ENCODE assay signal across 19 cellular contexts in genomic region chr2:181421131-181421458, GRCh38. TPM values are rescaled to one million over a fixed set of nuclear protein-coding genes. Genes with fewer than 3 reads are reported as not detected.
DNase-seq lines count a peak whose midpoint lies in the region; FAIRE-seq and TF ChIP-seq lines count a peak whose summit lies in the region.
"Had no signal": no experiment of that assay in that cellular context is flagged by ENCODE, and none has a peak within 500 bp of the region (broad histone marks: within the 10 kb centered on the region; RNA-seq: fewer than 3 reads in every experiment).

No MANE protein-coding gene starts in this region.

- H3K27me3 ChIP-seq in spleen (replicated peaks in 1 of 7) = no peaks in the 10 kb centered on the region
- H3K27me3 ChIP-seq: adrenal gland, hepatocyte, neutrophil had no signal

- H3K4me1 Mint-ChIP-seq in activated CD4-positive, alpha-beta T cell treated with anti-CD3 and anti-CD28 coated beads, Interleukin-2, amount 10 ng/mL, durations not matched to agents 7 days and 5 days = peaks cover 20% of the 10 kb centered on the region
- peaks cover 19% of the 10 kb centered on the region for H3K4me1 Mint-ChIP-seq in activated T-helper 1 cell treated with anti-CD3 and anti-CD28 coated beads, Interleukin-12 subunit alpha, Interleukin-12 subunit beta, Interleukin-2, Interleukin-4 antibody, amounts not matched to agents 30 ng/mL and 10 ng/mL and 1 ng/mL, durations not matched to agents 14 hours and 24 hours and 36 hours (ENCODE audit: low read depth)

- DNase-seq in activated CD4-positive, alpha-beta T cell treated with anti-CD3 and anti-CD28 coated beads, Interleukin-2, amount 10 ng/mL, durations not matched to agents 7 days and 5 days = no peak
- DNase-seq in activated CD4-positive, alpha-beta T cell treated with anti-CD3 and anti-CD28 coated beads, Interleukin-2, amount 50 U/mL, for 1 hour = no peak
- DNase-seq in H54 (ENCODE audit: insufficient read length, low spot score) (no peak), spleen (no peak), HT-29 (ENCODE audit: low spot score) (no peak), COLO668 (lab: John Stamatoyannopoulos, UW; ENCODE audit: unreplicated experiment) (no peak)
- no peak for DNase-seq in activated T-helper 1 cell treated with anti-CD3 and anti-CD28 coated beads, Interleukin-12 subunit alpha, Interleukin-12 subunit beta, Interleukin-2, Interleukin-4 antibody, amounts not matched to agents 30 ng/mL and 10 ng/mL and 1 ng/mL, durations not matched to agents 14 hours and 24 hours and 36 hours (ENCODE audit: low spot score)
- no peak for DNase-seq in activated CD8-positive, alpha-beta memory T cell treated with anti-CD3 and anti-CD28 coated beads, Interleukin-2, amount 50 U/mL, for 4 hours
- DNase-seq: adrenal gland; COR-L47; effector memory CD4-positive, alpha-beta T cell; kidney; MV-4-11; NCI-H2081; NCI-H69 had no signal

- no peak overlapping the region for H3K4me3 ChIP-seq in spleen
- H3K4me3 ChIP-seq: adrenal gland, hepatocyte had no signal

- no peak for TF ChIP-seq POLR2A in H54 (IDR thresholded peaks at IDR 0.05; ENCODE audit: low read depth, low read length)
- no peak for TF ChIP-seq POLR2A in spleen (IDR thresholded peaks at IDR 0.05)

- peaks cover 4% of the 10 kb centered on the region for H3K9me3 Mint-ChIP-seq in activated CD4-positive, alpha-beta T cell treated with anti-CD3 and anti-CD28 coated beads, Interleukin-2, amount 10 ng/mL, durations not matched to agents 7 days and 5 days
- peaks cover 7% of the 10 kb centered on the region for H3K9me3 Mint-ChIP-seq in activated T-helper 1 cell treated with anti-CD3 and anti-CD28 coated beads, Interleukin-12 subunit alpha, Interleukin-12 subunit beta, Interleukin-2, Interleukin-4 antibody, amounts not matched to agents 30 ng/mL and 10 ng/mL and 1 ng/mL, durations not matched to agents 14 hours and 24 hours and 36 hours

- peaks cover 0 to 30% (median 8%) of the 10 kb centered on the region in 6 donors for H3K4me1 ChIP-seq in spleen
- H3K4me1 ChIP-seq: adrenal gland had no signal

- CTCF ChIA-PET in activated CD4-positive, alpha-beta T cell treated with anti-CD3 and anti-CD28 coated beads, Interleukin-2, amount 10 ng/mL, durations not matched to agents 7 days and 5 days (lab: Charles Lee) = interaction anchor here (1.1 kb wide), 1 partner anchor 18 kb away, joined by 3 read pairs; no protein-coding TSS in a partner anchor

- H3K4me3 Mint-ChIP-seq in activated CD4-positive, alpha-beta T cell treated with anti-CD3 and anti-CD28 coated beads, Interleukin-2, amount 10 ng/mL, durations not matched to agents 7 days and 5 days = no peak overlapping the region
- H3K4me3 Mint-ChIP-seq in activated T-helper 1 cell treated with anti-CD3 and anti-CD28 coated beads, Interleukin-12 subunit alpha, Interleukin-12 subunit beta, Interleukin-2, Interleukin-4 antibody, amounts not matched to agents 30 ng/mL and 10 ng/mL and 1 ng/mL, durations not matched to agents 14 hours and 24 hours and 36 hours = no peak overlapping the region

- H3K36me3 ChIP-seq in spleen = no peaks in the 10 kb centered on the region
- H3K36me3 ChIP-seq: adrenal gland, neutrophil had no signal

- intact Hi-C loops in activated T-helper 1 cell treated with anti-CD3 and anti-CD28 coated beads, Interleukin-12 subunit alpha, Interleukin-12 subunit beta, Interleukin-2, Interleukin-4 antibody, amounts not matched to agents 30 ng/mL and 10 ng/mL and 1 ng/mL, durations not matched to agents 14 hours and 24 hours and 36 hours (cut with micrococcal nuclease) = loop anchor here (5.0 kb wide), 2 partner anchors 34 to 36 kb away; partner anchors contain the start of gene ITGA4
- intact Hi-C loops in spleen (cut with DNase I; ENCODE audit: low total_unique reads) = no loop called here

- WGBS in spleen, 5 donors = 40 to 55% (median 52%) methylated on average over 1 of the region's 1 CpG

- H3K27me3 Mint-ChIP-seq in activated CD4-positive, alpha-beta T cell treated with anti-CD3 and anti-CD28 coated beads, Interleukin-2, amount 10 ng/mL, durations not matched to agents 7 days and 5 days = no peaks in the 10 kb centered on the region
- H3K27me3 Mint-ChIP-seq in activated T-helper 1 cell treated with anti-CD3 and anti-CD28 coated beads, Interleukin-12 subunit alpha, Interleukin-12 subunit beta, Interleukin-2, Interleukin-4 antibody, amounts not matched to agents 30 ng/mL and 10 ng/mL and 1 ng/mL, durations not matched to agents 14 hours and 24 hours and 36 hours (ENCODE audit: insufficient read depth) = no peaks in the 10 kb centered on the region

- no peaks in the 10 kb centered on the region for H3K36me3 Mint-ChIP-seq in activated CD4-positive, alpha-beta T cell treated with anti-CD3 and anti-CD28 coated beads, Interleukin-2, amount 10 ng/mL, durations not matched to agents 7 days and 5 days (ENCODE audit: low read depth)
- peaks cover 3% of the 10 kb centered on the region for H3K36me3 Mint-ChIP-seq in activated T-helper 1 cell treated with anti-CD3 and anti-CD28 coated beads, Interleukin-12 subunit alpha, Interleukin-12 subunit beta, Interleukin-2, Interleukin-4 antibody, amounts not matched to agents 30 ng/mL and 10 ng/mL and 1 ng/mL, durations not matched to agents 14 hours and 24 hours and 36 hours (ENCODE audit: low read depth)

- FAIRE-seq in H54 (lab: Jason Lieb, UNC) = peak; percentile 43
- FAIRE-seq: kidney, RCC 7860, TTC549 had no signal

- TF ChIP-seq CTCF in spleen (IDR thresholded peaks at IDR 0.05 in 8 of 11, conservative IDR thresholded peaks at IDR 0.05 in 3 of 11) = no peak

- peak overlapping the region; percentile 4 for H3K27ac Mint-ChIP-seq in activated CD4-positive, alpha-beta T cell treated with anti-CD3 and anti-CD28 coated beads, Interleukin-2, amount 10 ng/mL, durations not matched to agents 7 days and 5 days
- H3K27ac Mint-ChIP-seq in activated T-helper 1 cell treated with anti-CD3 and anti-CD28 coated beads, Interleukin-12 subunit alpha, Interleukin-12 subunit beta, Interleukin-2, Interleukin-4 antibody, amounts not matched to agents 30 ng/mL and 10 ng/mL and 1 ng/mL, durations not matched to agents 14 hours and 24 hours and 36 hours = peak overlapping the region; percentile 69

- POLR2A ChIA-PET in activated CD4-positive, alpha-beta T cell treated with anti-CD3 and anti-CD28 coated beads, Interleukin-2, amount 10 ng/mL, durations not matched to agents 7 days and 5 days (lab: Charles Lee) = no interaction called here

- peak overlapping the region in 6 of 8 donors; percentile 16 to 63 (median 42) for H3K27ac ChIP-seq in spleen
- H3K27ac ChIP-seq: adrenal gland, hepatocyte, neutrophil had no signal

- no peaks in the 10 kb centered on the region for H3K9me3 ChIP-seq in spleen
- H3K9me3 ChIP-seq: adrenal gland, neutrophil had no signal

RNA-seq across cellular contexts. Expression of gene ITGA4, which starts 36.1 kb away (rescaled TPM):
- total RNA-seq in activated CD4-positive, alpha-beta T cell treated with anti-CD3 and anti-CD28 coated beads, Interleukin-2, amount 10 ng/mL, durations not matched to agents 7 days and 5 days = 100 to 1,000 TPM; 160 to 163 TPM
- total RNA-seq in activated T-helper 1 cell treated with anti-CD3 and anti-CD28 coated beads, Interleukin-12 subunit alpha, Interleukin-12 subunit beta, Interleukin-2, Interleukin-4 antibody, amounts not matched to agents 30 ng/mL and 10 ng/mL and 1 ng/mL, durations not matched to agents 14 hours and 24 hours and 36 hours = 98.5 and 118 TPM in 2 replicates
- total RNA-seq in spleen = 100 to 1,000 TPM; 136 to 207 (median 156) TPM
- polyA plus RNA-seq in spleen = 10 to 100 TPM; 13.3 to 17.8 (median 17.3) TPM
- not detected in 2 replicates for total RNA-seq in HT-29 (2014; rRNA removed; shearing (Covaris generic))

Comparison
In these comparisons a context has a peak if more than half of its experiments do, and no peak if none do; other contexts are left out.
1. RNA of gene ITGA4, which starts 36.1 kb away (total RNA-seq): 160 to 163 TPM in activated CD4-positive, alpha-beta T cell treated with anti-CD3 and anti-CD28 coated beads, Interleukin-2, amount 10 ng/mL, durations not matched to agents 7 days and 5 days, 136 to 207 TPM in spleen and 98.5 to 118 TPM in activated T-helper 1 cell treated with anti-CD3 and anti-CD28 coated beads, Interleukin-12 subunit alpha, Interleukin-12 subunit beta, Interleukin-2, Interleukin-4 antibody, amounts not matched to agents 30 ng/mL and 10 ng/mL and 1 ng/mL, durations not matched to agents 14 hours and 24 hours and 36 hours; not detected in HT-29; every median in the first group is over 10 times any median in the second.